9 cellular contexts compared by ENCODE assay signal in the genomic region with DNA sequence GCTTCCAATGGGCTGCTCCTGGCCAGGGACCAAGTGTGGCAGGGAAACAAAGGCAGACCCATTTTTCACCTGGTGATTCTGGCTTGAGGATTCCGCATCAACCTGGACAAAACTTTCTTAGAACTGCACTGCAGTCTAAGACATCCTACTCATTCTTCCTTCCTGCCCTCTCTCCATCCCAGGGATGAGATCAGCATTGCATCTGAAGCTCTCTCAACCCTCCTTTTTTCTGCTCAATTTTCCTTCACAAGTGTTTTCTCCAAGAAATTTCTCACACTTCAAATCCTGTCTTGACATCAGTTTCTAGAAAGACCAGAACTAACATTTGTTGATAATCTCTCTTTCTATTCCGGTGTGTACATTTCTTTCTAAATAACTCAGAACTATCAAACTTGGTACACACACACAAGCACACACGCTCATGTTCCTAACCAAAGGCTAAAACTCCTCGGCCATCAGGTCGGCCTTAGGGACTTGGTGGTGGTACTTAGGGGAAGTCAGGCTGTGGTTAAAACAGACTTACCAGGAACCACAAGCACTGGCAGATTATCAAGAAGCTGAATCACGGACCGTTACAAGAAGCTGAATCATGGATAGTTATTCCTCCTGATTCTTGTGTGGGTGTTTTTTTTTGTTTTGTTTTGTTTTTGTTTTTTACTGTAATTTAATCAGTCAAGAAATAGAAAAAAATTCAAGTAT. TPM values are rescaled to one million over a fixed set of nuclear protein-coding genes. Genes with fewer than 3 reads are reported as not detected.
DNase-seq lines count a peak whose midpoint lies in the region; ATAC-seq, FAIRE-seq and TF ChIP-seq lines count a peak whose summit lies in the region.
"Had no signal": no experiment of that assay in that cellular context is flagged by ENCODE, and none has a peak within 500 bp of the region (broad histone marks: within the 10 kb centered on the region; RNA-seq: fewer than 3 reads in every experiment).

No MANE protein-coding gene starts in this region.

- CTCF ChIA-PET in T-cell (lab: Charles Lee) = interaction anchor here in 1 of 2 donors (0.6 kb wide), 1 partner anchor 20 kb away, joined by 3 read pairs; no protein-coding TSS in a partner anchor

- in situ Hi-C loops in astrocyte of the cerebellum (cut with HindIII; ENCODE audit: low sequenced_read_pairs) (no loop called here), HAP-1 (cut with MboI; ENCODE audit: low sequenced_read_pairs) (no loop called here)

- ATAC-seq in pancreas (peak in 3 of 4 donors; percentile 37 to 68 (median 57)), T-cell (replicated peaks in 1 of 4) (no peak)

- FAIRE-seq in pancreas (lab: Jason Lieb, UNC) = no peak

- H3K4me3 Mint-ChIP-seq in T-cell = no peak overlapping the region

- no peaks in the 10 kb centered on the region for H3K4me1 Mint-ChIP-seq in T-cell

- POLR2A ChIA-PET in T-cell (lab: Charles Lee) = no interaction called here

- DNase-seq in GM04503 (ENCODE audit: low read depth) (peak; percentile 88), LHCN-M2 (ENCODE audit: low read depth) (peak; percentile 91), astrocyte of the cerebellum (ENCODE audit: low read depth) (peak; percentile 100), pancreas (peak in 1 of 6 donors; percentile 42), SK-N-DZ (ENCODE audit: low spot score) (no peak), GM20000 (ENCODE audit: low spot score) (no peak), T-cell (no peak), HAP-1 (ENCODE audit: low spot score in 2 of 2) (no peak)
- DNase-seq: erythroblast had no signal

- H3K27ac Mint-ChIP-seq in T-cell = no peak overlapping the region

- no peak for TF ChIP-seq CTCF in astrocyte of the cerebellum (IDR thresholded peaks at IDR 0.05; ENCODE audit: low read depth, low read length, missing control alignments)
- TF ChIP-seq CTCF in pancreas (IDR thresholded peaks at IDR 0.05) = no peak
- no peak for TF ChIP-seq CTCF in GM20000 (IDR thresholded peaks at IDR 0.05; ENCODE audit: extremely low read depth, missing control alignments)

- H3K4me1 ChIP-seq in pancreas (peaks cover 6 to 24% (median 8%) of the 10 kb centered on the region in 3 donors), HAP-1 (no peaks in the 10 kb centered on the region)

- intact Hi-C loops in pancreas (cut with DNase I) = no loop called here

- no peaks in the 10 kb centered on the region for H3K9me3 ChIP-seq in pancreas
- no peaks in the 10 kb centered on the region for H3K9me3 ChIP-seq in HAP-1

- H3K27me3 ChIP-seq in pancreas (no peaks in the 10 kb centered on the region), HAP-1 (ENCODE audit: low read depth) (peaks cover 13% of the 10 kb centered on the region)

- WGBS in pancreas, 2 donors = 38 to 41% methylated on average over 7 of the region's 7 CpGs

- H3K9me3 Mint-ChIP-seq in T-cell = no peaks in the 10 kb centered on the region

- no peaks in the 10 kb centered on the region for H3K36me3 Mint-ChIP-seq in T-cell

- no peak overlapping the region for H3K27ac ChIP-seq in pancreas

- no peaks in the 10 kb centered on the region for H3K36me3 ChIP-seq in pancreas
- H3K36me3 ChIP-seq in HAP-1 (replicated peaks) = no peaks in the 10 kb centered on the region

- peaks cover 14 to 18% of the 10 kb centered on the region in 2 donors for H3K27me3 Mint-ChIP-seq in T-cell

- H3K4me3 ChIP-seq in astrocyte of the cerebellum (ENCODE audit: low read depth, low read length) (no peak overlapping the region), pancreas (no peak overlapping the region), HAP-1 (no peak overlapping the region)

RNA-seq across cellular contexts. Expression of gene CXADR, which starts 21.0 kb away (rescaled TPM):
- total RNA-seq in LHCN-M2 (2014; rRNA removed) = not detected in 2 replicates
- not detected for polyA plus RNA-seq in LHCN-M2 (2012)
- 10 to 100 TPM; 11.7 to 24.8 (median 16.4) TPM for total RNA-seq in pancreas
- 1 to 10 TPM; 5.1 to 5.8 TPM for polyA plus RNA-seq in pancreas
- 29.4 and 38.8 TPM in 2 replicates for polyA plus RNA-seq in SK-N-DZ (2014; cell fraction: cytosol; rRNA removed)
- 7.1 and 11.7 TPM in 2 replicates for polyA plus RNA-seq in SK-N-DZ (2014; cell fraction: nucleus; rRNA removed)
- under 1 TPM; 0.35 to 0.95 (median 0.82) TPM for total RNA-seq in T-cell

Comparison
In these comparisons a context has a peak if more than half of its experiments do, and no peak if none do; other contexts are left out.
1. DNase-seq: peak in GM04503 (single experiment), LHCN-M2 (single experiment) and astrocyte of the cerebellum (single experiment); none in SK-N-DZ (single experiment), GM20000 (single experiment), T-cell (0 of 34) and HAP-1 (0 of 2).
2. ATAC-seq: peak in pancreas (3 of 4); none in T-cell (0 of 4).
3. RNA of gene CXADR, which starts 21.0 kb away (total RNA-seq): 11.7 to 24.8 TPM in pancreas; 0.35 to 0.95 TPM in T-cell and not detected in LHCN-M2; every median in the first group is over 4 times any median in the second.